18 cellular contexts compared by ENCODE assay signal in the genomic region with DNA sequence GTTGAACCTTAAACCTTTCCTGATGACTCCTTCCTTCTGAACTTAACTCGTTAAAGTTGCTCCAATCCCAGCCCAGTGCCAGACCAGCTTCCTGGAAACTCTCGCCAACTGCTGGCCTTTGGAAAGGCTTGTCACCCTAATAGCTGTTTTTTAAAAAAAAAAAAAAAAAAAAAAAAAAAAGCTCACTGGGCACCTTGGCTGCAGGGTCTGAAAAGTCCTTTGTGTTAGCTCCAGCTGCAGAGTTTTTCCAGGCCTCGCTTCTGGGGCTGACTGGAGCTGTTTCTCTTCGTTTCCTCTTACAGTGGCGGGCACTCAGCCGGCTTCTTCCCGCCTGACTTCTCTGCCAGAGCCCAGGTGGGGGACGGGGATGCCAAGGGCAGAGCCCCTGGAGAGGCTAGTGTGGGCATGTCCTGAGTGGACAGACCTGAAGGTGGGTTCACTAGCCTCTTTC. TPM values are rescaled to one million over a fixed set of nuclear protein-coding genes. Genes with fewer than 3 reads are reported as not detected.
DNase-seq lines count a peak whose midpoint lies in the region; ATAC-seq and TF ChIP-seq lines count a peak whose summit lies in the region.
"Had no signal": no experiment of that assay in that cellular context is flagged by ENCODE, and none has a peak within 500 bp of the region (broad histone marks: within the 10 kb centered on the region; RNA-seq: fewer than 3 reads in every experiment).

No MANE protein-coding gene starts in this region.

- H3K27me3 Mint-ChIP-seq in osteocyte (ENCODE audit: unreplicated experiment), result peaks cover 3% of the 10 kb centered on the region
- H3K27me3 Mint-ChIP-seq in naive thymus-derived CD8-positive, alpha-beta T cell, result no peaks in the 10 kb centered on the region
- H3K27me3 Mint-ChIP-seq: activated naive CD8-positive, alpha-beta T cell treated with anti-CD3 and anti-CD28 coated beads, Interleukin-2, amount 50 U/mL, for 24 hours; activated T-cell treated with anti-CD3 and anti-CD28 coated beads, Interleukin-2, amount 50 U/mL, for 24 hours had no signal

- no peaks in the 10 kb centered on the region for H3K9me3 Mint-ChIP-seq in osteocyte (ENCODE audit: unreplicated experiment)
- no peaks in the 10 kb centered on the region for H3K9me3 Mint-ChIP-seq in naive thymus-derived CD8-positive, alpha-beta T cell
- H3K9me3 Mint-ChIP-seq: activated naive CD8-positive, alpha-beta T cell treated with anti-CD3 and anti-CD28 coated beads, Interleukin-2, amount 50 U/mL, for 24 hours; activated T-cell treated with anti-CD3 and anti-CD28 coated beads, Interleukin-2, amount 50 U/mL, for 24 hours had no signal

- TF ChIP-seq CTCF in osteocyte (IDR thresholded peaks at IDR 0.05) (no peak), suprapubic skin (IDR thresholded peaks at IDR 0.05) (no peak)

- DNase-seq in anterior cingulate cortex (lab: John Stamatoyannopoulos, UW) (peak in 31 of 58 donors; percentile 10 to 67 (median 35)), head of caudate nucleus (peak; percentile 18 to 80 (median 56)), osteocyte (ENCODE audit: extremely low spot score, unreplicated experiment) (peak; percentile 80), suprapubic skin (ENCODE audit: low spot score in 2 of 2) (peak; percentile 39 to 72)
- DNase-seq in activated CD4-positive, alpha-beta T cell treated with anti-CD3 and anti-CD28 coated beads, Interleukin-2, amount 50 U/mL, for 48 hours, result no peak
- DNase-seq in naive thymus-derived CD8-positive, alpha-beta T cell, result no peak
- DNase-seq: activated CD4-positive, alpha-beta T cell treated with anti-CD3 and anti-CD28 coated beads for 48 hours; activated naive CD8-positive, alpha-beta T cell treated with anti-CD3 and anti-CD28 coated beads, Interleukin-2, amount 50 U/mL, for 24 hours; cerebellar nuclear complex; DMS79 treated with DMSO at 0.1 percent for 48 hours; GOT3; NCI-H187; NCI-H526; SJCRH30 had no signal

- no peak for ATAC-seq in naive thymus-derived CD8-positive, alpha-beta T cell
- ATAC-seq in HG02571 (IDR thresholded peaks at IDR 0.05; ENCODE audit: unreplicated experiment), result no peak
- ATAC-seq in GM18505 (IDR thresholded peaks at IDR 0.05; ENCODE audit: unreplicated experiment), result no peak
- ATAC-seq: activated naive CD8-positive, alpha-beta T cell treated with anti-CD3 and anti-CD28 coated beads, Interleukin-2, amount 50 U/mL, for 24 hours had no signal

- H3K36me3 ChIP-seq in suprapubic skin, result no peaks in the 10 kb centered on the region

- no peak for TF ChIP-seq POLR2A in suprapubic skin (IDR thresholded peaks at IDR 0.05)
- TF ChIP-seq POLR2A in GM18505 (IDR thresholded peaks at IDR 0.05; ENCODE audit: borderline replicate concordance, extremely low read depth, insufficient read depth, insufficient read length), result no peak

- WGBS in suprapubic skin, result 54% methylated on average over 8 of the region's 8 CpGs

- no peak overlapping the region for H3K27ac ChIP-seq in suprapubic skin
- H3K27ac ChIP-seq: C4-2B, SJCRH30 had no signal

- no peak overlapping the region for H3K4me3 Mint-ChIP-seq in osteocyte (ENCODE audit: unreplicated experiment)
- H3K4me3 Mint-ChIP-seq in naive thymus-derived CD8-positive, alpha-beta T cell, result no peak overlapping the region
- H3K4me3 Mint-ChIP-seq: activated naive CD8-positive, alpha-beta T cell treated with anti-CD3 and anti-CD28 coated beads, Interleukin-2, amount 50 U/mL, for 24 hours; activated T-cell treated with anti-CD3 and anti-CD28 coated beads, Interleukin-2, amount 50 U/mL, for 24 hours had no signal

- no peak for TF ChIP-seq EP300 in suprapubic skin (IDR thresholded peaks at IDR 0.05)

- intact Hi-C loops in head of caudate nucleus (cut with DNase I), result no loop called here

- H3K36me3 Mint-ChIP-seq in osteocyte (ENCODE audit: unreplicated experiment), result peaks cover 3% of the 10 kb centered on the region
- peaks cover 0 to 24% (median 9%) of the 10 kb centered on the region in 3 donors for H3K36me3 Mint-ChIP-seq in naive thymus-derived CD8-positive, alpha-beta T cell

- H3K4me3 ChIP-seq in suprapubic skin, result no peak overlapping the region
- H3K4me3 ChIP-seq: SJCRH30 had no signal

- H3K27ac Mint-ChIP-seq in osteocyte (ENCODE audit: unreplicated experiment), result no peak overlapping the region
- no peak overlapping the region for H3K27ac Mint-ChIP-seq in naive thymus-derived CD8-positive, alpha-beta T cell
- H3K27ac Mint-ChIP-seq: activated naive CD8-positive, alpha-beta T cell treated with anti-CD3 and anti-CD28 coated beads, Interleukin-2, amount 50 U/mL, for 24 hours; activated T-cell treated with anti-CD3 and anti-CD28 coated beads, Interleukin-2, amount 50 U/mL, for 24 hours had no signal

- no peaks in the 10 kb centered on the region for H3K27me3 ChIP-seq in suprapubic skin
- H3K27me3 ChIP-seq: SJCRH30 had no signal

- POLR2A ChIA-PET in naive thymus-derived CD8-positive, alpha-beta T cell (lab: Charles Lee), result interaction anchor here (0.7 kb wide), 1 partner anchor 37 kb away, joined by 6 read pairs; no protein-coding TSS in a partner anchor

- peaks cover 8% of the 10 kb centered on the region for H3K4me1 ChIP-seq in suprapubic skin

- no peaks in the 10 kb centered on the region for H3K9me3 ChIP-seq in suprapubic skin
- H3K9me3 ChIP-seq: SJCRH30 had no signal

- H3K4me1 Mint-ChIP-seq in osteocyte (ENCODE audit: unreplicated experiment), result peaks cover 10% of the 10 kb centered on the region
- peaks cover 2 to 10% (median 5%) of the 10 kb centered on the region in 4 donors for H3K4me1 Mint-ChIP-seq in naive thymus-derived CD8-positive, alpha-beta T cell

RNA-seq across cellular contexts. Expression of a gene that starts 25.1 kb away (rescaled TPM):
- total RNA-seq in osteocyte, result 3.4 and 3.9 TPM in 2 replicates
- 1 to 10 TPM; 2.5 to 4.5 (median 3.1) TPM for total RNA-seq in suprapubic skin
- total RNA-seq in naive thymus-derived CD8-positive, alpha-beta T cell, result under 1 TPM; 0.21 to 0.22 TPM
- polyA plus RNA-seq in naive thymus-derived CD8-positive, alpha-beta T cell, result under 1 TPM; 0.03 to 0.05 (median 0.05) TPM

Comparison
In these comparisons a context has a peak if more than half of its experiments do, and no peak if none do; other contexts are left out.
1. DNase-seq: peak in anterior cingulate cortex (31 of 58), head of caudate nucleus (42 of 42), osteocyte (single experiment) and suprapubic skin (2 of 2); none in activated CD4-positive, alpha-beta T cell treated with anti-CD3 and anti-CD28 coated beads, Interleukin-2, amount 50 U/mL, for 48 hours (0 of 2) and naive thymus-derived CD8-positive, alpha-beta T cell (0 of 10).